8 cellular contexts compared by ENCODE assay signal in the genomic region with DNA sequence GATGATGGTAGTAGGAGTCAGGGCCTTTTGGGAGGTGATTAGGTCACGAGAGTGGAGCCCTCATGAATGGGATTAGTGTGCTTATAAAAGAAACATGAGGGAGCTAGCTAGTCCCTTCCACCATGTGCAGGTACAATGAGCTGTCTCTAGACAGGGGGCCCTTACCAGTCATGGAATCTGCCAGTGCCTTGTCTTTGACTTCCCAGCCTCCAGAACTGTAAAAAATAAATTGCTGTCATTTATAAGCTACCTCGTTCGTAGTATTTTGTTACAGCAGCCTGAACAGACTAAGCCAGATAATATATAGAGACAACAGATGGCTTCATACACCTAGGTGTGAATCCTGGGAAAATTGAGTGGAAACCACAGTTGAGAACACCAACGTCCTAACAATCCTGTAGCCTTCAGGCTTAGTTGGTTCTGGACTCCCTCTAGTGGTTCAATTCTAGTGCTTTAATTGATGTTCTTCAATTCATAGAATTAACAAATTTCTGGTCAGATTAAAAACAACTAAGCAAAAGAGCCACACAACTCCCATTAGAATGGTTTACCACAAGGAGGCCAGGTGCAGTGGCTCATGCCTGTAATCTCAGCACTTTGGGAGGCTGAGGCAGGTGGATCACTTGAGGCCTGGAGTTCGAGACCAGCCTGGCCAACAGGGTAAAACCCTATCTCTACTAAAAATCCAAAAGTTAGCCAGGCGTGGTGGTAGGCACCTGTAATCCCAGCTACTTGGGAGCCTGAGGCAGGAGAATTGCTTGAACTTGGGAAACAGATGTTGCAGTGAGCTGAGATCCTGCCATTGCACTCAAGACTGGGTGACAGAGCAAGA. TPM values are rescaled to one million over a fixed set of nuclear protein-coding genes. Genes with fewer than 3 reads are reported as not detected.
DNase-seq lines count a peak whose midpoint lies in the region; ATAC-seq and TF ChIP-seq lines count a peak whose summit lies in the region.

No MANE protein-coding gene starts in this region.

- TF ChIP-seq CTCF in Calu3 (IDR thresholded peaks at IDR 0.05; ENCODE audit: unreplicated experiment) (peak; percentile 49), HL-60 (IDR thresholded peaks at IDR 0.05; ENCODE audit: insufficient read depth, low read length) (peak; percentile 12), PC-9 (conservative IDR thresholded peaks at IDR 0.05) (peak; percentile 77), osteoblast (IDR thresholded peaks at IDR 0.05; ENCODE audit: extremely low read depth, low read depth, low read length) (peak; percentile 66)

- H3K9me3 Mint-ChIP-seq in Calu3 (ENCODE audit: low read depth, unreplicated experiment): no peaks in the 10 kb centered on the region
- H3K9me3 Mint-ChIP-seq in activated CD8-positive, alpha-beta memory T cell treated with anti-CD3 and anti-CD28 coated beads, Interleukin-2, amount 10 ng/mL, durations not matched to agents 7 days and 5 days (ENCODE audit: low read depth): no peaks in the 10 kb centered on the region

- H3K4me1 ChIP-seq in PC-9 (replicated peaks; ENCODE audit: insufficient read depth) (peaks cover 13% of the 10 kb centered on the region), osteoblast (ENCODE audit: insufficient read depth, low read length) (peaks cover 14% of the 10 kb centered on the region)

- no peak overlapping the region for H3K4me2 ChIP-seq in PC-9
- H3K4me2 ChIP-seq in osteoblast (ENCODE audit: insufficient read depth, low read length): no peak overlapping the region

- peaks cover 23% of the 10 kb centered on the region for H3K36me3 Mint-ChIP-seq in Calu3 (ENCODE audit: insufficient read depth, unreplicated experiment)
- H3K36me3 Mint-ChIP-seq in activated CD8-positive, alpha-beta memory T cell treated with anti-CD3 and anti-CD28 coated beads, Interleukin-2, amount 10 ng/mL, durations not matched to agents 7 days and 5 days: peaks cover 1% of the 10 kb centered on the region

- H3K27ac Mint-ChIP-seq in Calu3 (ENCODE audit: unreplicated experiment): no peak overlapping the region
- no peak overlapping the region for H3K27ac Mint-ChIP-seq in activated CD8-positive, alpha-beta memory T cell treated with anti-CD3 and anti-CD28 coated beads, Interleukin-2, amount 10 ng/mL, durations not matched to agents 7 days and 5 days

- POLR2A ChIA-PET in PC-9 (lab: Charles Lee; ENCODE audit: unreplicated experiment): no interaction called here

- no peaks in the 10 kb centered on the region for H3K9me2 ChIP-seq in PC-9 (ENCODE audit: insufficient read depth)

- H3K27me3 Mint-ChIP-seq in Calu3 (ENCODE audit: unreplicated experiment): no peaks in the 10 kb centered on the region
- peaks cover 3% of the 10 kb centered on the region for H3K27me3 Mint-ChIP-seq in activated CD8-positive, alpha-beta memory T cell treated with anti-CD3 and anti-CD28 coated beads, Interleukin-2, amount 10 ng/mL, durations not matched to agents 7 days and 5 days

- H3K27me3 ChIP-seq in HL-60 (ENCODE audit: insufficient read depth, poor library complexity, severe bottlenecking): no peaks in the 10 kb centered on the region
- H3K27me3 ChIP-seq in PC-9 (ENCODE audit: insufficient read depth, low read depth): no peaks in the 10 kb centered on the region
- peaks cover 6% of the 10 kb centered on the region for H3K27me3 ChIP-seq in osteoblast (ENCODE audit: insufficient read depth, low read length)

- CTCF ChIA-PET in Calu3 (lab: Charles Lee): interaction anchor here (1.4 kb wide), 1 partner anchor 92 kb away, joined by 3 read pairs; no protein-coding TSS in a partner anchor
- CTCF ChIA-PET in PC-9 (lab: Charles Lee): interaction anchor here (1.1 to 1.3 kb wide), 2 partner anchors 95 to 273 kb away, joined by 3 to 4 read pairs; no protein-coding TSS in a partner anchor
- CTCF ChIA-PET in activated CD8-positive, alpha-beta memory T cell treated with anti-CD3 and anti-CD28 coated beads, Interleukin-2, amount 10 ng/mL, durations not matched to agents 7 days and 5 days (lab: Charles Lee): interaction anchor here (0.6 to 6.4 kb wide), 20 partner anchors 9 to 273 kb away, joined by 3 to 34 read pairs (median 4); no protein-coding TSS in a partner anchor

- H3K4me3 ChIP-seq in HL-60 (replicated peaks; ENCODE audit: insufficient read depth, low read length) (no peak overlapping the region), PC-9 (no peak overlapping the region), osteoblast (ENCODE audit: insufficient read depth, low read length) (no peak overlapping the region)

- peaks cover 21% of the 10 kb centered on the region for H3K4me1 Mint-ChIP-seq in Calu3 (ENCODE audit: low read depth, unreplicated experiment)
- H3K4me1 Mint-ChIP-seq in activated CD8-positive, alpha-beta memory T cell treated with anti-CD3 and anti-CD28 coated beads, Interleukin-2, amount 10 ng/mL, durations not matched to agents 7 days and 5 days: peaks cover 19% of the 10 kb centered on the region

- ATAC-seq in HG02870 (IDR thresholded peaks at IDR 0.05; ENCODE audit: unreplicated experiment) (no peak), HG03378 (IDR thresholded peaks at IDR 0.05; ENCODE audit: unreplicated experiment) (no peak)
- ATAC-seq in activated CD8-positive, alpha-beta memory T cell treated with anti-CD3 and anti-CD28 coated beads, Interleukin-2, amount 10 ng/mL, durations not matched to agents 7 days and 5 days: no peak

- 0 out of 2 replicates have a peak, but pooled peaks cover 4% of the 10 kb centered on the region for H3F3A ChIP-seq in PC-9 (ENCODE audit: insufficient read depth, low read depth)

- BruUV-seq in Calu3 (replicated peaks; lab: Mats Ljungman, UMichigan): no TSS peak
- no TSS peak for BruUV-seq in PC-9 (replicated peaks; lab: Mats Ljungman, UMichigan)

- H3K27ac ChIP-seq in HL-60 (replicated peaks): no peak overlapping the region
- H3K27ac ChIP-seq in PC-9: no peak overlapping the region
- H3K27ac ChIP-seq in osteoblast (ENCODE audit: low read depth, low read length): no peak overlapping the region

- intact Hi-C loops in Calu3 (cut with micrococcal nuclease; ENCODE audit: unreplicated experiment): loop anchor here (1.0 to 10.0 kb wide), 4 partner anchors 55 to 237 kb away; no protein-coding TSS in a partner anchor
- intact Hi-C loops in PC-9 (cut with micrococcal nuclease; ENCODE audit: unreplicated experiment): loop anchor here (1.0 kb wide), 3 partner anchors 92 to 236 kb away; no protein-coding TSS in a partner anchor

- H2AFZ ChIP-seq in PC-9: no peak overlapping the region
- H2AFZ ChIP-seq in osteoblast (ENCODE audit: low read length): no peak overlapping the region

- H3K36me3 ChIP-seq in PC-9 (ENCODE audit: low read depth): no peaks in the 10 kb centered on the region
- H3K36me3 ChIP-seq in osteoblast (ENCODE audit: insufficient read depth, low read length): no peaks in the 10 kb centered on the region

- H3K79me2 ChIP-seq in PC-9 (ENCODE audit: low read depth) (peaks cover 23% of the 10 kb centered on the region), osteoblast (ENCODE audit: insufficient read depth, low read length) (peaks cover 24% of the 10 kb centered on the region)

- H3K4me3 Mint-ChIP-seq in Calu3 (ENCODE audit: low read depth, unreplicated experiment): no peak overlapping the region
- no peak overlapping the region for H3K4me3 Mint-ChIP-seq in activated CD8-positive, alpha-beta memory T cell treated with anti-CD3 and anti-CD28 coated beads, Interleukin-2, amount 10 ng/mL, durations not matched to agents 7 days and 5 days

- no peak for DNase-seq in Calu3
- peak in 1 of 2 experiments; percentile 26 for DNase-seq in HL-60 (ENCODE audit: low read depth in 1 of 2, low spot score in 1 of 2)
- DNase-seq in PC-9: peak in 1 of 2 experiments; percentile 50
- DNase-seq in epidermal melanocyte (ENCODE audit: insufficient read length, low spot score): peak; percentile 36
- DNase-seq in osteoblast (ENCODE audit: insufficient read length, low spot score, missing footprints): no peak
- no peak for DNase-seq in activated CD8-positive, alpha-beta memory T cell treated with anti-CD3 and anti-CD28 coated beads, Interleukin-2, amount 10 ng/mL, durations not matched to agents 7 days and 5 days

- peaks cover 10% of the 10 kb centered on the region for H4K20me1 ChIP-seq in PC-9 (ENCODE audit: insufficient read depth)
- H4K20me1 ChIP-seq in osteoblast (ENCODE audit: insufficient read depth, low read length): peaks cover 13% of the 10 kb centered on the region

- H3K9me3 ChIP-seq in PC-9 (ENCODE audit: insufficient read depth, low read depth): no peaks in the 10 kb centered on the region
- no peaks in the 10 kb centered on the region for H3K9me3 ChIP-seq in osteoblast (ENCODE audit: low read depth, low read length)

RNA-seq across cellular contexts. Expression of a gene that starts 21.3 kb away (rescaled TPM):
- total RNA-seq in Calu3 (2022) (4.1 and 4.2 TPM in 2 replicates), PC-9 (2021) (9.8 and 10.0 TPM in 2 replicates), osteoblast (0.59 and 0.72 TPM in 2 replicates)
- total RNA-seq in activated CD8-positive, alpha-beta memory T cell treated with anti-CD3 and anti-CD28 coated beads, Interleukin-2, amount 10 ng/mL, durations not matched to agents 7 days and 5 days: 1 to 10 TPM; 2.0 to 2.7 TPM

Comparison
In these comparisons a context has a peak if more than half of its experiments do, and no peak if none do; other contexts are left out.
1. CTCF ChIP-seq: peak in every context shown above with its lines; median percentile 77 in PC-9; 66 in osteoblast; 49 in Calu3; 12 in HL-60.